In the genomic region with DNA sequence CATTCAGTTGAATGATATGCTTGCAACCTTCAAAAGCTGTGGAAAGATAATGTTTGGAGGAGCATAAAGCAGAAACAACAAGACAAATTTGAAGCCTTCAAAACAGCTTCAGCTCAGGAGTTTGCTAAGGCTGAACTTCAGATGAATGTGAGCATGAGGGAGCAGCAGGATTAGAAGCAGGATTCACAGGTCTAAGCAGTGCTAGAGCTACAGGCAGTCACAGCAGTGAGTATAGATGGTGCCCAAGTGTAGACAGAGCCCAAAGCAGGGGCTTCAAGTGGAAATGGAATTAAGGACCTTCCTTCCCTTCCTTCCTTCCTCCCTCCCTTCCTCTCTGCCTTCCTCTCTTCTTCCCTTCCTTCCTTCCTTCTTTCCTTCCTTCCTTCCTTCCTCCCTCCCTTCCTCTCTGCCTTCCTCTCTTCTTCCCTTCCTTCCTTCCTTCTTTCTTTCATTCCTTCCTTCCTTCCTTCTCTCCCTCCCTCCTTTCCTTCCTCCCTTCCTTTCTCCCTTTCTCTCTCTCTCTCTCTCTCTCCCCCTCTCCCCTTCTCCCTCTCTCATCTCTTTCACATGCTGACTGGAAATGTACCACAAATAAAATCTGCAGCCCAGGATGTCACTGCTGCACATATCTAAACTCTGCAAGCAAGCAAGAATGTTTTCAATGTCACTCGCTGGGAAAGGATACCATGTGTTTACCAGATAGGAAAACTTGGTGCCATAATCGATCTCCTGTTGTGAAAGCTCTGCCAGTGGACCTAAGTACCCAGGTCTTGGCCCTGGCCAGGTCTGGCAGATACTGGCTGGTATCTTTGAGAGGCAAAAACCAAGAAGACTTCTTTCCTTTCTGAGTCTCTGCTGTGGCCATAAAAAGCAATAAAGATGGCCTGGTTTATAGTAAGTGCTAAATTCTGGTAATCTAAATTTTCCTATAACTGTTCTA, we compare ENCODE assay signal across 16 cellular contexts. TPM values are rescaled to one million over a fixed set of nuclear protein-coding genes. Genes with fewer than 3 reads are reported as not detected.
DNase-seq lines count a peak whose midpoint lies in the region; ATAC-seq and TF ChIP-seq lines count a peak whose summit lies in the region.
"Had no signal": no experiment of that assay in that cellular context is flagged by ENCODE, and none has a peak within 500 bp of the region (broad histone marks: within the 10 kb centered on the region; RNA-seq: fewer than 3 reads in every experiment).

No MANE protein-coding gene starts in this region.

- H2BK120ac ChIP-seq in neuronal stem cell (ENCODE audit: low read depth, low read length): no peak overlapping the region

- H3K4me2 ChIP-seq in neuronal stem cell (ENCODE audit: insufficient read depth, low read length, poor library complexity, severe bottlenecking): no peak overlapping the region

- CTCF ChIA-PET in activated CD8-positive, alpha-beta T cell treated with anti-CD3 and anti-CD28 coated beads for 36 hours (lab: Charles Lee): no interaction called here

- TF ChIP-seq POLR2A in esophagus muscularis mucosa (IDR thresholded peaks at IDR 0.05; ENCODE audit: low read depth): no peak

- H3K27ac ChIP-seq in esophagus muscularis mucosa (replicated peaks in 1 of 4): no peak overlapping the region
- no peak overlapping the region for H3K27ac ChIP-seq in neuronal stem cell (replicated peaks; ENCODE audit: low read length)
- H3K27ac ChIP-seq: HL-60 had no signal

- no peak overlapping the region for H3K9ac ChIP-seq in neuronal stem cell (ENCODE audit: low read depth, low read length, poor library complexity)

- no peak overlapping the region for H2BK15ac ChIP-seq in neuronal stem cell (ENCODE audit: low read length)

- H3K36me3 ChIP-seq in esophagus muscularis mucosa (no peaks in the 10 kb centered on the region), neuronal stem cell (replicated peaks in 1 of 2; ENCODE audit: control insufficient read depth in 2 of 2, insufficient read depth in 2 of 2, low read length in 2 of 2) (no peaks in the 10 kb centered on the region), HAP-1 (replicated peaks) (no peaks in the 10 kb centered on the region)

- no peaks in the 10 kb centered on the region for H3K36me3 Mint-ChIP-seq in activated CD8-positive, alpha-beta T cell treated with anti-CD3 and anti-CD28 coated beads for 36 hours (ENCODE audit: low read depth)

- no peak overlapping the region for H3K14ac ChIP-seq in neuronal stem cell (ENCODE audit: low read length)

- H3K4me3 Mint-ChIP-seq in activated CD8-positive, alpha-beta T cell treated with anti-CD3 and anti-CD28 coated beads for 36 hours: no peak overlapping the region
- H3K4me3 Mint-ChIP-seq: B cell; CD4-positive, alpha-beta T cell had no signal

- no peak overlapping the region for H3K23ac ChIP-seq in neuronal stem cell (ENCODE audit: low read depth, low read length, poor library complexity)

- H3K27me3 Mint-ChIP-seq in activated CD8-positive, alpha-beta T cell treated with anti-CD3 and anti-CD28 coated beads for 36 hours: peaks cover 24% of the 10 kb centered on the region

- WGBS in esophagus muscularis mucosa: 83% methylated on average over 2 of the region's 2 CpGs
- no CpG with 5 or more reads among the region's 2 CpGs for WGBS in neuronal stem cell (ENCODE audit: extremely low coverage in 2 of 2, insufficient read length in 2 of 2, insufficient replicate concordance in 1 of 2), 2 donors

- H3K4me3 ChIP-seq in astrocyte of the spinal cord (ENCODE audit: low read depth, low read length) (no peak overlapping the region), esophagus muscularis mucosa (no peak overlapping the region), neuronal stem cell (ENCODE audit: low read length in 2 of 2) (no peak overlapping the region), HAP-1 (no peak overlapping the region)
- H3K4me3 ChIP-seq: GM12878 had no signal

- H3K4ac ChIP-seq in neuronal stem cell (ENCODE audit: low read length): no peak overlapping the region

- no peak overlapping the region for H4K91ac ChIP-seq in neuronal stem cell (ENCODE audit: low read depth, low read length, poor library complexity)

- H3K4me1 Mint-ChIP-seq in activated CD8-positive, alpha-beta T cell treated with anti-CD3 and anti-CD28 coated beads for 36 hours (ENCODE audit: low read depth): no peaks in the 10 kb centered on the region

- in situ Hi-C loops in astrocyte of the spinal cord (cut with HindIII; ENCODE audit: low sequenced_read_pairs) (no loop called here), HAP-1 (cut with MboI; ENCODE audit: low sequenced_read_pairs) (no loop called here)

- no peak for TF ChIP-seq EP300 in esophagus muscularis mucosa (IDR thresholded peaks at IDR 0.05)

- no peak for TF ChIP-seq CTCF in astrocyte of the spinal cord (IDR thresholded peaks at IDR 0.05; ENCODE audit: low read depth, low read length)
- TF ChIP-seq CTCF in esophagus muscularis mucosa (IDR thresholded peaks at IDR 0.05): no peak
- TF ChIP-seq CTCF in activated CD8-positive, alpha-beta T cell treated with anti-CD3 and anti-CD28 coated beads for 36 hours (IDR thresholded peaks at IDR 0.05): no peak

- no peaks in the 10 kb centered on the region for H3K9me3 Mint-ChIP-seq in activated CD8-positive, alpha-beta T cell treated with anti-CD3 and anti-CD28 coated beads for 36 hours
- H3K9me3 Mint-ChIP-seq: CD4-positive, alpha-beta T cell had no signal

- POLR2A ChIA-PET in activated CD8-positive, alpha-beta T cell treated with anti-CD3 and anti-CD28 coated beads for 36 hours (lab: Charles Lee): no interaction called here

- H4K8ac ChIP-seq in neuronal stem cell (ENCODE audit: low read depth, low read length): no peak overlapping the region

- H3K27me3 ChIP-seq in esophagus muscularis mucosa: peaks cover 0 to 6% (median 0%) of the 10 kb centered on the region in 4 donors
- H3K27me3 ChIP-seq in neuronal stem cell (ENCODE audit: control insufficient read depth in 3 of 3, insufficient read depth in 3 of 3, low read depth in 1 of 3, low read length in 3 of 3): peaks cover 0 to 18% (median 0%) of the 10 kb centered on the region in 3 experiments
- H3K27me3 ChIP-seq in HAP-1 (ENCODE audit: low read depth): peaks cover 5% of the 10 kb centered on the region

- peak overlapping the region; percentile 22 for H2AFZ ChIP-seq in neuronal stem cell (ENCODE audit: low read length)

- H2AK5ac ChIP-seq in neuronal stem cell (ENCODE audit: low read depth, low read length): no peak overlapping the region

- ATAC-seq in activated CD8-positive, alpha-beta T cell treated with anti-CD3 and anti-CD28 coated beads for 36 hours: no peak
- ATAC-seq: GM12878, HCT116 had no signal

- DNase-seq in astrocyte of the spinal cord (ENCODE audit: low read depth, low spot score) (peak; percentile 13), esophagus muscularis mucosa (ENCODE audit: extremely low spot score) (peak; percentile 66), neuronal stem cell (ENCODE audit: low spot score) (no peak), NCI-H2107 treated with DMSO at 0.1 percent for 48 hours (lab: John Stamatoyannopoulos, UW; ENCODE audit: unreplicated experiment) (no peak), NCI-H1048 (lab: John Stamatoyannopoulos, UW) (no peak), HAP-1 (ENCODE audit: low spot score in 2 of 2) (no peak)
- no peak for DNase-seq in activated CD8-positive, alpha-beta T cell treated with anti-CD3 and anti-CD28 coated beads for 36 hours
- DNase-seq: C1 segment of cervical spinal cord; CD4-positive, alpha-beta T cell; DMS79; GOT3 had no signal

- H3K4me1 ChIP-seq in esophagus muscularis mucosa (no peaks in the 10 kb centered on the region), neuronal stem cell (ENCODE audit: control insufficient read depth in 2 of 2, insufficient read depth in 1 of 2, low read depth in 1 of 2, low read length in 2 of 2) (no peaks in the 10 kb centered on the region), HAP-1 (no peaks in the 10 kb centered on the region)

- H3K79me1 ChIP-seq in neuronal stem cell (ENCODE audit: low read depth, low read length): no peaks in the 10 kb centered on the region

- no peak overlapping the region for H3K27ac Mint-ChIP-seq in activated CD8-positive, alpha-beta T cell treated with anti-CD3 and anti-CD28 coated beads for 36 hours
- H3K27ac Mint-ChIP-seq: B cell; CD4-positive, alpha-beta T cell had no signal

- no peak overlapping the region for H2BK12ac ChIP-seq in neuronal stem cell (ENCODE audit: low read length)

- H3K18ac ChIP-seq in neuronal stem cell (ENCODE audit: low read length): no peak overlapping the region

- H3K9me3 ChIP-seq in esophagus muscularis mucosa (no peaks in the 10 kb centered on the region), neuronal stem cell (replicated peaks in 1 of 2; ENCODE audit: control insufficient read depth in 2 of 2, insufficient read depth in 1 of 2, low read depth in 1 of 2, low read length in 2 of 2) (no peaks in the 10 kb centered on the region), HAP-1 (no peaks in the 10 kb centered on the region; the same call in 1 of the 2 replicates)

- intact Hi-C loops in esophagus muscularis mucosa (cut with DNase I): no loop called here
- intact Hi-C loops in activated CD8-positive, alpha-beta T cell treated with anti-CD3 and anti-CD28 coated beads for 36 hours (cut with micrococcal nuclease): no loop called here

- H2BK5ac ChIP-seq in neuronal stem cell (ENCODE audit: low read length): no peak overlapping the region

RNA-seq across cellular contexts. Expression of a gene that starts 13.1 kb away (rescaled TPM):
- not detected for total RNA-seq in esophagus muscularis mucosa
- 0.42 TPM for polyA plus RNA-seq in neuronal stem cell (2013, experiment 1 of 2)
- 0.53 TPM for polyA plus RNA-seq in neuronal stem cell (2013, experiment 2 of 2)
- not detected for total RNA-seq in activated CD8-positive, alpha-beta T cell treated with anti-CD3 and anti-CD28 coated beads for 36 hours
- total RNA-seq: B cell; CD4-positive, alpha-beta T cell; G401; GM12878 had no signal
- polyA plus RNA-seq: GM12878 had no signal

Comparison
In these comparisons a context has a peak if more than half of its experiments do, and no peak if none do; other contexts are left out.
1. DNase-seq: peak in astrocyte of the spinal cord (single experiment) and esophagus muscularis mucosa (single experiment); none in neuronal stem cell (single experiment), activated CD8-positive, alpha-beta T cell treated with anti-CD3 and anti-CD28 coated beads for 36 hours (single experiment), NCI-H2107 treated with DMSO at 0.1 percent for 48 hours (single experiment), NCI-H1048 (single experiment) and HAP-1 (0 of 2).